ENCODE assay signal across 10 cellular contexts in the genomic region with DNA sequence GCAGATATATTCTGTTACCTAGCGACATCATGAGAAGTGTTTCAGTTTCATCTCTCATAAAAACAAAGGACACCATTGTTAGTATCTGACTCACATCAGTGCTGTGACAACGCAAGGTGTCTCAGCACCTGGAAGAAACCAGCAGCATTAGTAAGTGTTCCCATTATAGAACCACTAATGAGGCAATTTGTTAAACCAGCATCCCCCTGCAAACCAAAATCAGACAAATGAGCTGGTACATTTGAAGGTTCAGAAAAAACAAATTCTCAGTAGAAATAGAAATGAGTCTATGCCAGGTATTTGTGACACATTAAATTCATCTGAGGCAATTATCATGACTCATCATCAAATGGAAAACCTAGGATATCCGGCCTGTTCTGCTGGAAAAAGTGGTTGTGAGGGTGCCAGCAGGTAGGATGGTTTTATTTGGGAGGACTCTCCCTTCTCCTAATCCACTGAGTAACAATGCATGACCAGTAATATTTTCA.
A peak's percentile ranks its signal among the peaks of the same experiment; 100 is the strongest.
DNase-seq lines count a peak whose midpoint lies in the region; ATAC-seq, FAIRE-seq and TF ChIP-seq lines count a peak whose summit lies in the region.
"Had no signal": no experiment of that assay in that cellular context is flagged by ENCODE, and none has a peak within 500 bp of the region (broad histone marks: within the 10 kb centered on the region; RNA-seq: fewer than 3 reads in every experiment).

No MANE protein-coding gene starts in this region.

- TF ChIP-seq POLR2A in GM12892 (IDR thresholded peaks at IDR 0.05; ENCODE audit: low read depth, low read length): no peak

- peaks cover 8% of the 10 kb centered on the region for H3K9me3 Mint-ChIP-seq in stimulated activated memory B cell treated with anti-CD40 and anti-IgM and Interleukin-4, amounts not matched to agents 10 μg/mL and 1 μg/mL and 100 μg/mL, for 72 hours

- no peaks in the 10 kb centered on the region for H3K36me3 Mint-ChIP-seq in stimulated activated memory B cell treated with anti-CD40 and anti-IgM and Interleukin-4, amounts not matched to agents 10 μg/mL and 1 μg/mL and 100 μg/mL, for 72 hours

- no peak for FAIRE-seq in GM12892 (lab: Jason Lieb, UNC)

- H3K4me1 Mint-ChIP-seq in stimulated activated memory B cell treated with anti-CD40 and anti-IgM and Interleukin-4, amounts not matched to agents 10 μg/mL and 1 μg/mL and 100 μg/mL, for 72 hours: peaks cover 24% of the 10 kb centered on the region

- DNase-seq in activated naive CD4-positive, alpha-beta T cell treated with Interleukin-2 at 50 U/mL for 16 hours: peak; percentile 21
- DNase-seq in activated naive CD4-positive, alpha-beta T cell (lab: John Stamatoyannopoulos, UW): no peak
- DNase-seq in OCI-M1 (lab: John Stamatoyannopoulos, UW) (no peak), GM12892 (ENCODE audit: insufficient read length) (no peak)
- no peak for DNase-seq in activated CD8-positive, alpha-beta memory T cell treated with anti-CD3 and anti-CD28 coated beads, Interleukin-2, amount 50 U/mL, for 48 hours
- DNase-seq: NCI-H187 had no signal

- H3K27ac Mint-ChIP-seq in stimulated activated memory B cell treated with anti-CD40 and anti-IgM and Interleukin-4, amounts not matched to agents 10 μg/mL and 1 μg/mL and 100 μg/mL, for 72 hours: peak overlapping the region; percentile 9

- no peak overlapping the region for H3K4me3 Mint-ChIP-seq in stimulated activated memory B cell treated with anti-CD40 and anti-IgM and Interleukin-4, amounts not matched to agents 10 μg/mL and 1 μg/mL and 100 μg/mL, for 72 hours
- H3K4me3 Mint-ChIP-seq: memory B cell had no signal

- no peaks in the 10 kb centered on the region for H3K27me3 Mint-ChIP-seq in stimulated activated memory B cell treated with anti-CD40 and anti-IgM and Interleukin-4, amounts not matched to agents 10 μg/mL and 1 μg/mL and 100 μg/mL, for 72 hours
- H3K27me3 Mint-ChIP-seq: memory B cell had no signal

- ATAC-seq in HG02884 (IDR thresholded peaks at IDR 0.05; ENCODE audit: unreplicated experiment): peak; percentile 54
- ATAC-seq in SK-N-SH treated with all-trans-retinoic acid at 6 μM for 48 hours: peak; percentile 32
- peak; percentile 16 for ATAC-seq in stimulated activated memory B cell treated with anti-CD40 and anti-IgM and Interleukin-4, amounts not matched to agents 10 μg/mL and 1 μg/mL and 100 μg/mL, for 72 hours

TF ChIP-seq in SK-N-SH treated with all-trans-retinoic acid at 6 μM for 48 hours, 23 proteins besides CTCF, POLR2A, EP300 and RAD21:
- TF ChIP-seq, protein P1, sequence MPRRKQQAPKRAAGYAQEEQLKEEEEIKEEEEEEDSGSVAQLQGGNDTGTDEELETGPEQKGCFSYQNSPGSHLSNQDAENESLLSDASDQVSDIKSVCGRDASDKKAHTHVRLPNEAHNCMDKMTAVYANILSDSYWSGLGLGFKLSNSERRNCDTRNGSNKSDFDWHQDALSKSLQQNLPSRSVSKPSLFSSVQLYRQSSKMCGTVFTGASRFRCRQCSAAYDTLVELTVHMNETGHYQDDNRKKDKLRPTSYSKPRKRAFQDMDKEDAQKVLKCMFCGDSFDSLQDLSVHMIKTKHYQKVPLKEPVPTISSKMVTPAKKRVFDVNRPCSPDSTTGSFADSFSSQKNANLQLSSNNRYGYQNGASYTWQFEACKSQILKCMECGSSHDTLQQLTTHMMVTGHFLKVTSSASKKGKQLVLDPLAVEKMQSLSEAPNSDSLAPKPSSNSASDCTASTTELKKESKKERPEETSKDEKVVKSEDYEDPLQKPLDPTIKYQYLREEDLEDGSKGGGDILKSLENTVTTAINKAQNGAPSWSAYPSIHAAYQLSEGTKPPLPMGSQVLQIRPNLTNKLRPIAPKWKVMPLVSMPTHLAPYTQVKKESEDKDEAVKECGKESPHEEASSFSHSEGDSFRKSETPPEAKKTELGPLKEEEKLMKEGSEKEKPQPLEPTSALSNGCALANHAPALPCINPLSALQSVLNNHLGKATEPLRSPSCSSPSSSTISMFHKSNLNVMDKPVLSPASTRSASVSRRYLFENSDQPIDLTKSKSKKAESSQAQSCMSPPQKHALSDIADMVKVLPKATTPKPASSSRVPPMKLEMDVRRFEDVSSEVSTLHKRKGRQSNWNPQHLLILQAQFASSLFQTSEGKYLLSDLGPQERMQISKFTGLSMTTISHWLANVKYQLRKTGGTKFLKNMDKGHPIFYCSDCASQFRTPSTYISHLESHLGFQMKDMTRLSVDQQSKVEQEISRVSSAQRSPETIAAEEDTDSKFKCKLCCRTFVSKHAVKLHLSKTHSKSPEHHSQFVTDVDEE (CRISPR knock-in tag; IDR thresholded peaks at IDR 0.05): no peak
- TF ChIP-seq SNAI2 (CRISPR knock-in tag; IDR thresholded peaks at IDR 0.05) (no peak), ZNF8 (CRISPR knock-in tag; IDR thresholded peaks at IDR 0.05) (no peak), TCF4 (CRISPR knock-in tag; IDR thresholded peaks at IDR 0.05; ENCODE audit: borderline replicate concordance) (no peak), ZNF70 (CRISPR knock-in tag; IDR thresholded peaks at IDR 0.05) (no peak), ESRRG (CRISPR knock-in tag; IDR thresholded peaks at IDR 0.05) (no peak)
- TF ChIP-seq, protein P2, sequence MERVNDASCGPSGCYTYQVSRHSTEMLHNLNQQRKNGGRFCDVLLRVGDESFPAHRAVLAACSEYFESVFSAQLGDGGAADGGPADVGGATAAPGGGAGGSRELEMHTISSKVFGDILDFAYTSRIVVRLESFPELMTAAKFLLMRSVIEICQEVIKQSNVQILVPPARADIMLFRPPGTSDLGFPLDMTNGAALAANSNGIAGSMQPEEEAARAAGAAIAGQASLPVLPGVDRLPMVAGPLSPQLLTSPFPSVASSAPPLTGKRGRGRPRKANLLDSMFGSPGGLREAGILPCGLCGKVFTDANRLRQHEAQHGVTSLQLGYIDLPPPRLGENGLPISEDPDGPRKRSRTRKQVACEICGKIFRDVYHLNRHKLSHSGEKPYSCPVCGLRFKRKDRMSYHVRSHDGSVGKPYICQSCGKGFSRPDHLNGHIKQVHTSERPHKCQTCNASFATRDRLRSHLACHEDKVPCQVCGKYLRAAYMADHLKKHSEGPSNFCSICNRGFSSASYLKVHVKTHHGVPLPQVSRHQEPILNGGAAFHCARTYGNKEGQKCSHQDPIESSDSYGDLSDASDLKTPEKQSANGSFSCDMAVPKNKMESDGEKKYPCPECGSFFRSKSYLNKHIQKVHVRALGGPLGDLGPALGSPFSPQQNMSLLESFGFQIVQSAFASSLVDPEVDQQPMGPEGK (CRISPR knock-in tag; IDR thresholded peaks at IDR 0.05; ENCODE audit: borderline replicate concordance): no peak
- TF ChIP-seq, protein P3, sequence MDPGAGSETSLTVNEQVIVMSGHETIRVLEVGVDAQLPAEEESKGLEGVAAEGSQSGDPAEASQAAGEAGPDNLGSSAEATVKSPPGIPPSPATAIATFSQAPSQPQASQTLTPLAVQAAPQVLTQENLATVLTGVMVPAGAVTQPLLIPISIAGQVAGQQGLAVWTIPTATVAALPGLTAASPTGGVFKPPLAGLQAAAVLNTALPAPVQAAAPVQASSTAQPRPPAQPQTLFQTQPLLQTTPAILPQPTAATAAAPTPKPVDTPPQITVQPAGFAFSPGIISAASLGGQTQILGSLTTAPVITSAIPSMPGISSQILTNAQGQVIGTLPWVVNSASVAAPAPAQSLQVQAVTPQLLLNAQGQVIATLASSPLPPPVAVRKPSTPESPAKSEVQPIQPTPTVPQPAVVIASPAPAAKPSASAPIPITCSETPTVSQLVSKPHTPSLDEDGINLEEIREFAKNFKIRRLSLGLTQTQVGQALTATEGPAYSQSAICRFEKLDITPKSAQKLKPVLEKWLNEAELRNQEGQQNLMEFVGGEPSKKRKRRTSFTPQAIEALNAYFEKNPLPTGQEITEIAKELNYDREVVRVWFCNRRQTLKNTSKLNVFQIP (CRISPR knock-in tag; IDR thresholded peaks at IDR 0.05; ENCODE audit: borderline replicate concordance, low read depth): no peak
